In the genomic region with DNA sequence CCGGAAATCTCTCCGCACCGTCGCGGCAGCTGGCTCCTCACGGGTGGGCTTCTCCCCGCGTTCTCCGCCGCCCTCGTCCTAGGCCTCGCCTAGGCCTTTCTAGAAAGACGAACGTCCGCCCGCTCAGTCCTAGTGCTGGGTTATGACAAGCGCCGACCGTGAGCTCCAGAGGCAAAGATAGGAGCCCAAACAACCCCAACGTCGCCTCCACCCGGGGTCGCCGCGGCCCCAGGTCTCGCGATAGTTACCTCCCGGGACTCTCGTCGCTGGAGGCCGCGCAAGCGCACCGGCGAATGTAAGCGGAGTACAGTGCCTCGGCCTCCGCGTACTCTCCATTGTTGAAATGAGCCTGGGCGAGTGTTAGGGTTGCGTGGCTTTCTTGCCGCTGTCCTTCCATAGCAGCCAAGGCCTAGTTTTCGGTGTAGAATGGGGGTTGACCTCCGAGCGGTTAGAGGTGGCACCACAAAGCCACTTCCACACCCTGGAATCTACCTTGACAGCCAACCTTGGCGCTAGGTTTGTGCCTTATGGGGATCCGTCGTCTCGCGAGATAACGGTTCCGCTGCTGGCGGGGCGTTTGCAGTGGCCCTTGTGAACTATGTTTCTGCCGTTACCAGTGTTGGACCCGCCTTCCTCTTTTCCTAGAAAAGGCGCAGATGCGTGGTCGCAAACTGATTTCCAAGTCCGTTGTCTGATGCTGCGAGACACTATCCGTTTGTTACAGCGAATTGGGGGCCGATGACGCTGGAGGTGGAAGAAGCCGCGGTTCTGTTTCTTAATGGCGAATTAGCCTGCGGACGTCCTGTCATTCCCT, we compare ENCODE assay signal across 1 cellular context.
TF ChIP-seq lines count a peak whose summit lies in the region.

A gene (minus strand): TSS at position 526 of the 814 bp plus-strand sequence. CDS start 129 bp downstream, at position 397.

TF ChIP-seq in HepG2, 621 proteins besides CTCF, POLR2A, EP300 and RAD21 (continued from another document and continues in another):
- TF ChIP-seq, protein P1, sequence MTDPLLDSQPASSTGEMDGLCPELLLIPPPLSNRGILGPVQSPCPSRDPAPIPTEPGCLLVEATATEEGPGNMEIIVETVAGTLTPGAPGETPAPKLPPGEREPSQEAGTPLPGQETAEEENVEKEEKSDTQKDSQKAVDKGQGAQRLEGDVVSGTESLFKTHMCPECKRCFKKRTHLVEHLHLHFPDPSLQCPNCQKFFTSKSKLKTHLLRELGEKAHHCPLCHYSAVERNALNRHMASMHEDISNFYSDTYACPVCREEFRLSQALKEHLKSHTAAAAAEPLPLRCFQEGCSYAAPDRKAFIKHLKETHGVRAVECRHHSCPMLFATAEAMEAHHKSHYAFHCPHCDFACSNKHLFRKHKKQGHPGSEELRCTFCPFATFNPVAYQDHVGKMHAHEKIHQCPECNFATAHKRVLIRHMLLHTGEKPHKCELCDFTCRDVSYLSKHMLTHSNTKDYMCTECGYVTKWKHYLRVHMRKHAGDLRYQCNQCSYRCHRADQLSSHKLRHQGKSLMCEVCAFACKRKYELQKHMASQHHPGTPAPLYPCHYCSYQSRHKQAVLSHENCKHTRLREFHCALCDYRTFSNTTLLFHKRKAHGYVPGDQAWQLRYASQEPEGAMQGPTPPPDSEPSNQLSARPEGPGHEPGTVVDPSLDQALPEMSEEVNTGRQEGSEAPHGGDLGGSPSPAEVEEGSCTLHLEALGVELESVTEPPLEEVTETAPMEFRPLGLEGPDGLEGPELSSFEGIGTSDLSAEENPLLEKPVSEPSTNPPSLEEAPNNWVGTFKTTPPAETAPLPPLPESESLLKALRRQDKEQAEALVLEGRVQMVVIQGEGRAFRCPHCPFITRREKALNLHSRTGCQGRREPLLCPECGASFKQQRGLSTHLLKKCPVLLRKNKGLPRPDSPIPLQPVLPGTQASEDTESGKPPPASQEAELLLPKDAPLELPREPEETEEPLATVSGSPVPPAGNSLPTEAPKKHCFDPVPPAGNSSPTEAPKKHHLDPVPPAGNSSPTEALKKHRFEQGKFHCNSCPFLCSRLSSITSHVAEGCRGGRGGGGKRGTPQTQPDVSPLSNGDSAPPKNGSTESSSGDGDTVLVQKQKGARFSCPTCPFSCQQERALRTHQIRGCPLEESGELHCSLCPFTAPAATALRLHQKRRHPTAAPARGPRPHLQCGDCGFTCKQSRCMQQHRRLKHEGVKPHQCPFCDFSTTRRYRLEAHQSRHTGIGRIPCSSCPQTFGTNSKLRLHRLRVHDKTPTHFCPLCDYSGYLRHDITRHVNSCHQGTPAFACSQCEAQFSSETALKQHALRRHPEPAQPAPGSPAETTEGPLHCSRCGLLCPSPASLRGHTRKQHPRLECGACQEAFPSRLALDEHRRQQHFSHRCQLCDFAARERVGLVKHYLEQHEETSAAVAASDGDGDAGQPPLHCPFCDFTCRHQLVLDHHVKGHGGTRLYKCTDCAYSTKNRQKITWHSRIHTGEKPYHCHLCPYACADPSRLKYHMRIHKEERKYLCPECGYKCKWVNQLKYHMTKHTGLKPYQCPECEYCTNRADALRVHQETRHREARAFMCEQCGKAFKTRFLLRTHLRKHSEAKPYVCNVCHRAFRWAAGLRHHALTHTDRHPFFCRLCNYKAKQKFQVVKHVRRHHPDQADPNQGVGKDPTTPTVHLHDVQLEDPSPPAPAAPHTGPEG (CRISPR knock-in tag; IDR thresholded peaks at IDR 0.05): peak; percentile 90
- TF ChIP-seq, protein P2, sequence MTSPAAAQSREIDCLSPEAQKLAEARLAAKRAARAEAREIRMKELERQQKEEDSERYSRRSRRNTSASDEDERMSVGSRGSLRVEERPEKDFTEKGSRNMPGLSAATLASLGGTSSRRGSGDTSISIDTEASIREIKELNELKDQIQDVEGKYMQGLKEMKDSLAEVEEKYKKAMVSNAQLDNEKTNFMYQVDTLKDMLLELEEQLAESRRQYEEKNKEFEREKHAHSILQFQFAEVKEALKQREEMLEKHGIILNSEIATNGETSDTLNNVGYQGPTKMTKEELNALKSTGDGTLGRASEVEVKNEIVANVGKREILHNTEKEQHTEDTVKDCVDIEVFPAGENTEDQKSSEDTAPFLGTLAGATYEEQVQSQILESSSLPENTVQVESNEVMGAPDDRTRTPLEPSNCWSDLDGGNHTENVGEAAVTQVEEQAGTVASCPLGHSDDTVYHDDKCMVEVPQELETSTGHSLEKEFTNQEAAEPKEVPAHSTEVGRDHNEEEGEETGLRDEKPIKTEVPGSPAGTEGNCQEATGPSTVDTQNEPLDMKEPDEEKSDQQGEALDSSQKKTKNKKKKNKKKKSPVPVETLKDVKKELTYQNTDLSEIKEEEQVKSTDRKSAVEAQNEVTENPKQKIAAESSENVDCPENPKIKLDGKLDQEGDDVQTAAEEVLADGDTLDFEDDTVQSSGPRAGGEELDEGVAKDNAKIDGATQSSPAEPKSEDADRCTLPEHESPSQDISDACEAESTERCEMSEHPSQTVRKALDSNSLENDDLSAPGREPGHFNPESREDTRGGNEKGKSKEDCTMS (CRISPR knock-in tag; conservative IDR thresholded peaks at IDR 0.05): no peak
- TF ChIP-seq, protein P3, sequence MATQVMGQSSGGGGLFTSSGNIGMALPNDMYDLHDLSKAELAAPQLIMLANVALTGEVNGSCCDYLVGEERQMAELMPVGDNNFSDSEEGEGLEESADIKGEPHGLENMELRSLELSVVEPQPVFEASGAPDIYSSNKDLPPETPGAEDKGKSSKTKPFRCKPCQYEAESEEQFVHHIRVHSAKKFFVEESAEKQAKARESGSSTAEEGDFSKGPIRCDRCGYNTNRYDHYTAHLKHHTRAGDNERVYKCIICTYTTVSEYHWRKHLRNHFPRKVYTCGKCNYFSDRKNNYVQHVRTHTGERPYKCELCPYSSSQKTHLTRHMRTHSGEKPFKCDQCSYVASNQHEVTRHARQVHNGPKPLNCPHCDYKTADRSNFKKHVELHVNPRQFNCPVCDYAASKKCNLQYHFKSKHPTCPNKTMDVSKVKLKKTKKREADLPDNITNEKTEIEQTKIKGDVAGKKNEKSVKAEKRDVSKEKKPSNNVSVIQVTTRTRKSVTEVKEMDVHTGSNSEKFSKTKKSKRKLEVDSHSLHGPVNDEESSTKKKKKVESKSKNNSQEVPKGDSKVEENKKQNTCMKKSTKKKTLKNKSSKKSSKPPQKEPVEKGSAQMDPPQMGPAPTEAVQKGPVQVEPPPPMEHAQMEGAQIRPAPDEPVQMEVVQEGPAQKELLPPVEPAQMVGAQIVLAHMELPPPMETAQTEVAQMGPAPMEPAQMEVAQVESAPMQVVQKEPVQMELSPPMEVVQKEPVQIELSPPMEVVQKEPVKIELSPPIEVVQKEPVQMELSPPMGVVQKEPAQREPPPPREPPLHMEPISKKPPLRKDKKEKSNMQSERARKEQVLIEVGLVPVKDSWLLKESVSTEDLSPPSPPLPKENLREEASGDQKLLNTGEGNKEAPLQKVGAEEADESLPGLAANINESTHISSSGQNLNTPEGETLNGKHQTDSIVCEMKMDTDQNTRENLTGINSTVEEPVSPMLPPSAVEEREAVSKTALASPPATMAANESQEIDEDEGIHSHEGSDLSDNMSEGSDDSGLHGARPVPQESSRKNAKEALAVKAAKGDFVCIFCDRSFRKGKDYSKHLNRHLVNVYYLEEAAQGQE (IDR thresholded peaks at IDR 0.05; ENCODE audit: borderline replicate concordance in 1 of 2, low read depth in 1 of 2, low read length in 2 of 2): peak in 1 of 2 experiments; percentile 65; a peak in 1 of 4 replicates
- TF ChIP-seq NPAS2 (CRISPR knock-in tag; IDR thresholded peaks at IDR 0.05; ENCODE audit: borderline replicate concordance): no peak
- TF ChIP-seq ZNF652 (CRISPR knock-in tag; IDR thresholded peaks at IDR 0.05; ENCODE audit: borderline replicate concordance, low read depth): 0 out of 2 replicates have a peak, but pooled peaks have one; percentile 40
- TF ChIP-seq GATAD2A (CRISPR knock-in tag; IDR thresholded peaks at IDR 0.05): peak; percentile 33; the same call in 1 of the 2 replicates
- peak; percentile 77; the same call in 1 of the 2 replicates for TF ChIP-seq ZNF737 (CRISPR knock-in tag; IDR thresholded peaks at IDR 0.05; ENCODE audit: borderline replicate concordance)
- peak; percentile 94 for TF ChIP-seq TSC22D2 (CRISPR knock-in tag; IDR thresholded peaks at IDR 0.05; ENCODE audit: borderline replicate concordance)
- TF ChIP-seq ZNF333 (CRISPR knock-in tag; IDR thresholded peaks at IDR 0.05; ENCODE audit: borderline replicate concordance): peak; percentile 83; the same call in 1 of the 2 replicates
- peak; percentile 88 for TF ChIP-seq ZNF644 (CRISPR knock-in tag; IDR thresholded peaks at IDR 0.05; ENCODE audit: low read depth)
- TF ChIP-seq, protein P4, sequence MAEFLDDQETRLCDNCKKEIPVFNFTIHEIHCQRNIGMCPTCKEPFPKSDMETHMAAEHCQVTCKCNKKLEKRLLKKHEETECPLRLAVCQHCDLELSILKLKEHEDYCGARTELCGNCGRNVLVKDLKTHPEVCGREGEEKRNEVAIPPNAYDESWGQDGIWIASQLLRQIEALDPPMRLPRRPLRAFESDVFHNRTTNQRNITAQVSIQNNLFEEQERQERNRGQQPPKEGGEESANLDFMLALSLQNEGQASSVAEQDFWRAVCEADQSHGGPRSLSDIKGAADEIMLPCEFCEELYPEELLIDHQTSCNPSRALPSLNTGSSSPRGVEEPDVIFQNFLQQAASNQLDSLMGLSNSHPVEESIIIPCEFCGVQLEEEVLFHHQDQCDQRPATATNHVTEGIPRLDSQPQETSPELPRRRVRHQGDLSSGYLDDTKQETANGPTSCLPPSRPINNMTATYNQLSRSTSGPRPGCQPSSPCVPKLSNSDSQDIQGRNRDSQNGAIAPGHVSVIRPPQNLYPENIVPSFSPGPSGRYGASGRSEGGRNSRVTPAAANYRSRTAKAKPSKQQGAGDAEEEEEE (CRISPR knock-in tag; IDR thresholded peaks at IDR 0.05; ENCODE audit: borderline replicate concordance): no peak
- TF ChIP-seq, protein P5, sequence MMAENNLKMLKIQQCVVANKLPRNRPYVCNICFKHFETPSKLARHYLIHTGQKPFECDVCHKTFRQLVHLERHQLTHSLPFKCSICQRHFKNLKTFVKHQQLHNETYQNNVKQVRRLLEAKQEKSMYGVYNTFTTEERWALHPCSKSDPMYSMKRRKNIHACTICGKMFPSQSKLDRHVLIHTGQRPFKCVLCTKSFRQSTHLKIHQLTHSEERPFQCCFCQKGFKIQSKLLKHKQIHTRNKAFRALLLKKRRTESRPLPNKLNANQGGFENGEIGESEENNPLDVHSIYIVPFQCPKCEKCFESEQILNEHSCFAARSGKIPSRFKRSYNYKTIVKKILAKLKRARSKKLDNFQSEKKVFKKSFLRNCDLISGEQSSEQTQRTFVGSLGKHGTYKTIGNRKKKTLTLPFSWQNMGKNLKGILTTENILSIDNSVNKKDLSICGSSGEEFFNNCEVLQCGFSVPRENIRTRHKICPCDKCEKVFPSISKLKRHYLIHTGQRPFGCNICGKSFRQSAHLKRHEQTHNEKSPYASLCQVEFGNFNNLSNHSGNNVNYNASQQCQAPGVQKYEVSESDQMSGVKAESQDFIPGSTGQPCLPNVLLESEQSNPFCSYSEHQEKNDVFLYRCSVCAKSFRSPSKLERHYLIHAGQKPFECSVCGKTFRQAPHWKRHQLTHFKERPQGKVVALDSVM (CRISPR knock-in tag; IDR thresholded peaks at IDR 0.05): peak; percentile 87
- peak; percentile 96 for TF ChIP-seq KDM3A (CRISPR knock-in tag; IDR thresholded peaks at IDR 0.05; ENCODE audit: low read depth)
- TF ChIP-seq SETDB1 (CRISPR knock-in tag; IDR thresholded peaks at IDR 0.05; ENCODE audit: borderline replicate concordance): no peak
- TF ChIP-seq ZNF570 (CRISPR knock-in tag; IDR thresholded peaks at IDR 0.05; ENCODE audit: borderline replicate concordance): peak; percentile 27; the same call in 1 of the 2 replicates
- TF ChIP-seq, protein P6, sequence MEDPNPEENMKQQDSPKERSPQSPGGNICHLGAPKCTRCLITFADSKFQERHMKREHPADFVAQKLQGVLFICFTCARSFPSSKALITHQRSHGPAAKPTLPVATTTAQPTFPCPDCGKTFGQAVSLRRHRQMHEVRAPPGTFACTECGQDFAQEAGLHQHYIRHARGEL (CRISPR knock-in tag; IDR thresholded peaks at IDR 0.05): peak; percentile 1; the same call in 1 of the 2 replicates
- peak; percentile 3 for TF ChIP-seq ZNF629 (CRISPR knock-in tag; conservative IDR thresholded peaks at IDR 0.05)
- peak; percentile 92 for TF ChIP-seq MEF2D (CRISPR knock-in tag; IDR thresholded peaks at IDR 0.05)
- TF ChIP-seq, protein P7, sequence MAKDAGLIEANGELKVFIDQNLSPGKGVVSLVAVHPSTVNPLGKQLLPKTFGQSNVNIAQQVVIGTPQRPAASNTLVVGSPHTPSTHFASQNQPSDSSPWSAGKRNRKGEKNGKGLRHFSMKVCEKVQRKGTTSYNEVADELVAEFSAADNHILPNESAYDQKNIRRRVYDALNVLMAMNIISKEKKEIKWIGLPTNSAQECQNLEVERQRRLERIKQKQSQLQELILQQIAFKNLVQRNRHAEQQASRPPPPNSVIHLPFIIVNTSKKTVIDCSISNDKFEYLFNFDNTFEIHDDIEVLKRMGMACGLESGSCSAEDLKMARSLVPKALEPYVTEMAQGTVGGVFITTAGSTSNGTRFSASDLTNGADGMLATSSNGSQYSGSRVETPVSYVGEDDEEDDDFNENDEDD (CRISPR knock-in tag; IDR thresholded peaks at IDR 0.05; ENCODE audit: borderline replicate concordance): peak; percentile 97
- TF ChIP-seq ZNF530 (CRISPR knock-in tag; IDR thresholded peaks at IDR 0.05; ENCODE audit: low read depth): 0 out of 2 replicates have a peak, but pooled peaks have one; percentile 75
- no peak for TF ChIP-seq PAF1 (CRISPR knock-in tag; IDR thresholded peaks at IDR 0.05)
- TF ChIP-seq SP2 (CRISPR knock-in tag; IDR thresholded peaks at IDR 0.05): 0 out of 2 replicates have a peak, but pooled peaks have one; percentile 49
- no peak for TF ChIP-seq ZNF484 (CRISPR knock-in tag; IDR thresholded peaks at IDR 0.05; ENCODE audit: borderline replicate concordance, low read depth)
- TF ChIP-seq, protein P8, sequence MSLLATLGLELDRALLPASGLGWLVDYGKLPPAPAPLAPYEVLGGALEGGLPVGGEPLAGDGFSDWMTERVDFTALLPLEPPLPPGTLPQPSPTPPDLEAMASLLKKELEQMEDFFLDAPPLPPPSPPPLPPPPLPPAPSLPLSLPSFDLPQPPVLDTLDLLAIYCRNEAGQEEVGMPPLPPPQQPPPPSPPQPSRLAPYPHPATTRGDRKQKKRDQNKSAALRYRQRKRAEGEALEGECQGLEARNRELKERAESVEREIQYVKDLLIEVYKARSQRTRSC (CRISPR knock-in tag; IDR thresholded peaks at IDR 0.05; ENCODE audit: low read depth): peak; percentile 33; the same call in 1 of the 2 replicates
- TF ChIP-seq TGIF2 (CRISPR knock-in tag; IDR thresholded peaks at IDR 0.05): peak; percentile 92; the same call in 1 of the 2 replicates
- TF ChIP-seq, protein P9, sequence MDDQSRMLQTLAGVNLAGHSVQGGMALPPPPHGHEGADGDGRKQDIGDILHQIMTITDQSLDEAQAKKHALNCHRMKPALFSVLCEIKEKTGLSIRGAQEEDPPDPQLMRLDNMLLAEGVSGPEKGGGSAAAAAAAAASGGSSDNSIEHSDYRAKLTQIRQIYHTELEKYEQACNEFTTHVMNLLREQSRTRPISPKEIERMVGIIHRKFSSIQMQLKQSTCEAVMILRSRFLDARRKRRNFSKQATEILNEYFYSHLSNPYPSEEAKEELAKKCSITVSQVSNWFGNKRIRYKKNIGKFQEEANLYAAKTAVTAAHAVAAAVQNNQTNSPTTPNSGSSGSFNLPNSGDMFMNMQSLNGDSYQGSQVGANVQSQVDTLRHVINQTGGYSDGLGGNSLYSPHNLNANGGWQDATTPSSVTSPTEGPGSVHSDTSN (CRISPR knock-in tag; IDR thresholded peaks at IDR 0.05; ENCODE audit: borderline replicate concordance): no peak
- peak; percentile 94; the same call in 1 of the 2 replicates for TF ChIP-seq ZNF816 (CRISPR knock-in tag; IDR thresholded peaks at IDR 0.05; ENCODE audit: borderline replicate concordance)
- no peak for TF ChIP-seq JDP2 (CRISPR knock-in tag; IDR thresholded peaks at IDR 0.05; ENCODE audit: borderline replicate concordance)
- peak; percentile 70; the same call in 1 of the 2 replicates for TF ChIP-seq TP53 (CRISPR knock-in tag; conservative IDR thresholded peaks at IDR 0.05)
- TF ChIP-seq TBL1XR1 (IDR thresholded peaks at IDR 0.05; ENCODE audit: borderline replicate concordance, low read length, partially characterized antibody): peak; percentile 66
- peak; percentile 23; the same call in 1 of the 2 replicates for TF ChIP-seq HIVEP1 (CRISPR knock-in tag; IDR thresholded peaks at IDR 0.05)
- TF ChIP-seq CEBPG (CRISPR knock-in tag; IDR thresholded peaks at IDR 0.05): peak; percentile 57
